15 cellular contexts compared by ENCODE assay signal in the genomic region with DNA sequence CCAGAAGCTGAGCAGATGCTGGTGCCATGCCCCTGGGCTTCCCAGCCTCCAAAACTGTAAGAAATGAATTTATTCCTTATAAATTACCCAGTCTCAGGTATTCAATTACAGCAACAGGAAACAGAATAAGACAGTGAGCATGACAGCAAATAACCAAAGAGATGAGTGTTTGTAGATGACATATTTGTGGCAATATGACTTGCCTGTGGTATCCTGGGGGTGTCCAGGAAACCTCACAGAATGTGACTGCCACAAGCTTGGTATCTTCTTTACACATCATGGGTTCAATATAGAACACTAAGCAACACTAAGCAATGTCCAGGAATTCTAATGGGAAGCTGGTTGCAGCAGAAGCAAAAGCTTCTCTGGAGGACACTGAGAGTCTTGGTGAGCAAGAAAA.
DNase-seq lines count a peak whose midpoint lies in the region; ATAC-seq and TF ChIP-seq lines count a peak whose summit lies in the region.
"Had no signal": no experiment of that assay in that cellular context is flagged by ENCODE, and none has a peak within 500 bp of the region (broad histone marks: within the 10 kb centered on the region; RNA-seq: fewer than 3 reads in every experiment).

No MANE protein-coding gene starts in this region.

- no peak overlapping the region for H3K27ac ChIP-seq in coronary artery
- H3K27ac ChIP-seq in Peyer's patch: no peak overlapping the region
- H3K27ac ChIP-seq: A549; BLaER1 treated with 17β-estradiol and CSF1 and Interleukin-3, amounts not matched to agents 10 nM and 100 nM had no signal

- H3K27ac Mint-ChIP-seq in stimulated activated naive CD8-positive, alpha-beta T cell treated with anti-CD3 and anti-CD28 coated beads, Interleukin-15, amount 100 ng/mL, for 72 hours: no peak overlapping the region
- H3K27ac Mint-ChIP-seq in activated CD8-positive, alpha-beta memory T cell treated with anti-CD3 and anti-CD28 coated beads, Interleukin-2, amount 10 ng/mL, durations not matched to agents 7 days and 5 days: no peak overlapping the region
- H3K27ac Mint-ChIP-seq: CD4-positive, CD25-positive, alpha-beta regulatory T cell; IgD-negative memory B cell had no signal

- TF ChIP-seq CTCF in coronary artery (IDR thresholded peaks at IDR 0.05) (no peak), Peyer's patch (IDR thresholded peaks at IDR 0.05) (no peak)

- CTCF ChIA-PET in activated CD8-positive, alpha-beta memory T cell treated with anti-CD3 and anti-CD28 coated beads, Interleukin-2, amount 10 ng/mL, durations not matched to agents 7 days and 5 days (lab: Charles Lee): no interaction called here

- H3K4me3 Mint-ChIP-seq in stimulated activated naive CD8-positive, alpha-beta T cell treated with anti-CD3 and anti-CD28 coated beads, Interleukin-15, amount 100 ng/mL, for 72 hours: no peak overlapping the region
- no peak overlapping the region for H3K4me3 Mint-ChIP-seq in activated CD8-positive, alpha-beta memory T cell treated with anti-CD3 and anti-CD28 coated beads, Interleukin-2, amount 10 ng/mL, durations not matched to agents 7 days and 5 days
- H3K4me3 Mint-ChIP-seq: CD4-positive, CD25-positive, alpha-beta regulatory T cell; IgD-negative memory B cell had no signal

- no peaks in the 10 kb centered on the region for H3K9me3 Mint-ChIP-seq in stimulated activated naive CD8-positive, alpha-beta T cell treated with anti-CD3 and anti-CD28 coated beads, Interleukin-15, amount 100 ng/mL, for 72 hours
- H3K9me3 Mint-ChIP-seq in activated CD8-positive, alpha-beta memory T cell treated with anti-CD3 and anti-CD28 coated beads, Interleukin-2, amount 10 ng/mL, durations not matched to agents 7 days and 5 days (ENCODE audit: low read depth): no peaks in the 10 kb centered on the region
- H3K9me3 Mint-ChIP-seq: IgD-negative memory B cell had no signal

- no peaks in the 10 kb centered on the region for H3K27me3 Mint-ChIP-seq in stimulated activated naive CD8-positive, alpha-beta T cell treated with anti-CD3 and anti-CD28 coated beads, Interleukin-15, amount 100 ng/mL, for 72 hours
- no peaks in the 10 kb centered on the region for H3K27me3 Mint-ChIP-seq in activated CD8-positive, alpha-beta memory T cell treated with anti-CD3 and anti-CD28 coated beads, Interleukin-2, amount 10 ng/mL, durations not matched to agents 7 days and 5 days
- H3K27me3 Mint-ChIP-seq: CD4-positive, CD25-positive, alpha-beta regulatory T cell had no signal

- H3K27me3 ChIP-seq in Peyer's patch: no peaks in the 10 kb centered on the region
- H3K27me3 ChIP-seq: BLaER1 treated with 17β-estradiol and CSF1 and Interleukin-3, amounts not matched to agents 10 nM and 100 nM had no signal

- TF ChIP-seq POLR2A in Peyer's patch (IDR thresholded peaks at IDR 0.05): no peak

- H3K36me3 Mint-ChIP-seq in activated CD8-positive, alpha-beta memory T cell treated with anti-CD3 and anti-CD28 coated beads, Interleukin-2, amount 10 ng/mL, durations not matched to agents 7 days and 5 days: no peaks in the 10 kb centered on the region
- H3K36me3 Mint-ChIP-seq: CD4-positive, CD25-positive, alpha-beta regulatory T cell; IgD-negative memory B cell had no signal

- no peak for DNase-seq in stimulated activated naive CD8-positive, alpha-beta T cell treated with anti-CD3 and anti-CD28 coated beads, Interleukin-15, amount 100 ng/mL, for 72 hours
- DNase-seq in stimulated activated naive CD8-positive, alpha-beta T cell treated with anti-CD3 and anti-CD28 coated beads, Interleukin-15, Interleukin-2, amounts not matched to agents 100 U/mL and 50 U/mL, for 24 hours: no peak
- DNase-seq in DMS53 treated with DMSO at 0.1 percent for 48 hours (lab: John Stamatoyannopoulos, UW; ENCODE audit: unreplicated experiment): peak; percentile 72
- peak; percentile 6 for DNase-seq in myocyte (ENCODE audit: low read depth)
- DNase-seq in coronary artery (ENCODE audit: low spot score): no peak
- DNase-seq in activated CD8-positive, alpha-beta memory T cell treated with anti-CD3 and anti-CD28 coated beads, Interleukin-2, amount 10 ng/mL, durations not matched to agents 7 days and 5 days: no peak
- no peak for DNase-seq in Peyer's patch
- DNase-seq: CD4-positive, CD25-positive, alpha-beta regulatory T cell; DMS 273 treated with DMSO at 0.1 percent for 48 hours; DMS79 treated with DMSO at 0.1 percent for 48 hours; GDM1 had no signal

- H3K9me3 ChIP-seq in Peyer's patch: no peaks in the 10 kb centered on the region
- H3K9me3 ChIP-seq: A549; BLaER1 treated with 17β-estradiol and CSF1 and Interleukin-3, amounts not matched to agents 10 nM and 100 nM; HAP-1 had no signal

- no peaks in the 10 kb centered on the region for H3K4me1 Mint-ChIP-seq in stimulated activated naive CD8-positive, alpha-beta T cell treated with anti-CD3 and anti-CD28 coated beads, Interleukin-15, amount 100 ng/mL, for 72 hours
- no peaks in the 10 kb centered on the region for H3K4me1 Mint-ChIP-seq in activated CD8-positive, alpha-beta memory T cell treated with anti-CD3 and anti-CD28 coated beads, Interleukin-2, amount 10 ng/mL, durations not matched to agents 7 days and 5 days
- H3K4me1 Mint-ChIP-seq: CD4-positive, CD25-positive, alpha-beta regulatory T cell had no signal

- H3K36me3 ChIP-seq in Peyer's patch: no peaks in the 10 kb centered on the region
- H3K36me3 ChIP-seq: BLaER1 treated with 17β-estradiol and CSF1 and Interleukin-3, amounts not matched to agents 10 nM and 100 nM; HAP-1 had no signal

- peak; percentile 35 for ATAC-seq in stimulated activated naive CD8-positive, alpha-beta T cell treated with anti-CD3 and anti-CD28 coated beads, Interleukin-15, amount 100 ng/mL, for 72 hours
- ATAC-seq in stimulated activated naive CD8-positive, alpha-beta T cell treated with anti-CD3 and anti-CD28 coated beads, Interleukin-15, Interleukin-2, amounts not matched to agents 100 U/mL and 50 U/mL, for 24 hours: no peak
- ATAC-seq in activated CD8-positive, alpha-beta memory T cell treated with anti-CD3 and anti-CD28 coated beads, Interleukin-2, amount 10 ng/mL, durations not matched to agents 7 days and 5 days: no peak
- ATAC-seq: A549 had no signal

- no peak overlapping the region for H3K4me3 ChIP-seq in coronary artery
- H3K4me3 ChIP-seq in Peyer's patch: no peak overlapping the region
- H3K4me3 ChIP-seq: A549; BLaER1 treated with 17β-estradiol and CSF1 and Interleukin-3, amounts not matched to agents 10 nM and 100 nM; HAP-1 had no signal

- H3K4me1 ChIP-seq in Peyer's patch: no peaks in the 10 kb centered on the region
- H3K4me1 ChIP-seq: A549; BLaER1 treated with 17β-estradiol and CSF1 and Interleukin-3, amounts not matched to agents 10 nM and 100 nM; HAP-1 had no signal

Comparison
In these comparisons a context has a peak if more than half of its experiments do, and no peak if none do; other contexts are left out.
1. DNase-seq: peak in DMS53 treated with DMSO at 0.1 percent for 48 hours (single experiment) and myocyte (single experiment); none in stimulated activated naive CD8-positive, alpha-beta T cell treated with anti-CD3 and anti-CD28 coated beads, Interleukin-15, amount 100 ng/mL, for 72 hours (0 of 2), stimulated activated naive CD8-positive, alpha-beta T cell treated with anti-CD3 and anti-CD28 coated beads, Interleukin-15, Interleukin-2, amounts not matched to agents 100 U/mL and 50 U/mL, for 24 hours (single experiment), coronary artery (single experiment), activated CD8-positive, alpha-beta memory T cell treated with anti-CD3 and anti-CD28 coated beads, Interleukin-2, amount 10 ng/mL, durations not matched to agents 7 days and 5 days (single experiment) and Peyer's patch (0 of 3).